Comparison of ENCODE assay signal across 21 cellular contexts in genomic region chr6:149600508-149600907, GRCh38. TPM values are rescaled to one million over a fixed set of nuclear protein-coding genes. Genes with fewer than 3 reads are reported as not detected.
DNase-seq lines count a peak whose midpoint lies in the region; ATAC-seq and TF ChIP-seq lines count a peak whose summit lies in the region.
"Had no signal": no experiment of that assay in that cellular context is flagged by ENCODE, and none has a peak within 500 bp of the region (broad histone marks: within the 10 kb centered on the region; RNA-seq: fewer than 3 reads in every experiment).

No MANE protein-coding gene starts in this region.

- H3K36me3 Mint-ChIP-seq in effector memory CD8-positive, alpha-beta T cell (ENCODE audit: insufficient read depth), result peaks cover 41% of the 10 kb centered on the region
- H3K36me3 Mint-ChIP-seq in chondrocyte (ENCODE audit: low read depth), result peaks cover 17% of the 10 kb centered on the region
- no peaks in the 10 kb centered on the region for H3K36me3 Mint-ChIP-seq in Caco-2 (ENCODE audit: insufficient read depth, unreplicated experiment)

- intact Hi-C loops in Caco-2 (cut with micrococcal nuclease; ENCODE audit: unreplicated experiment), result no loop called here

- DNase-seq in stimulated activated naive CD8-positive, alpha-beta T cell treated with anti-CD3 and anti-CD28 coated beads, Interleukin-15, amount 100 ng/mL, for 72 hours, result no peak
- DNase-seq in stimulated activated naive CD8-positive, alpha-beta T cell treated with anti-CD3 and anti-CD28 coated beads, Interleukin-15, Interleukin-2, amounts not matched to agents 100 U/mL and 50 U/mL, for 24 hours, result no peak
- no peak for DNase-seq in effector memory CD8-positive, alpha-beta T cell
- DNase-seq in chondrocyte (ENCODE audit: low spot score), result no peak
- no peak for DNase-seq in Caco-2
- DNase-seq: 8988T; ACHN; AML-193; BE2C; Calu3; CD4-positive, alpha-beta T cell; CD8-positive, alpha-beta memory T cell; DMS53; DMS79 treated with DMSO at 0.1 percent for 48 hours; GF-D8; H9 had no signal

- H3K4me3 Mint-ChIP-seq in stimulated activated naive CD8-positive, alpha-beta T cell treated with anti-CD3 and anti-CD28 coated beads, Interleukin-15, amount 100 ng/mL, for 72 hours, result no peak overlapping the region
- H3K4me3 Mint-ChIP-seq in effector memory CD8-positive, alpha-beta T cell, result no peak overlapping the region
- H3K4me3 Mint-ChIP-seq in chondrocyte (ENCODE audit: unreplicated experiment), result no peak overlapping the region
- no peak overlapping the region for H3K4me3 Mint-ChIP-seq in Caco-2 (ENCODE audit: unreplicated experiment)
- H3K4me3 Mint-ChIP-seq: CD14-positive monocyte; CD4-positive, alpha-beta T cell; CD8-positive, alpha-beta memory T cell; GM23338; H9 had no signal

- CTCF ChIA-PET in Caco-2 (lab: Charles Lee), result no interaction called here

- TF ChIP-seq CTCF in chondrocyte (IDR thresholded peaks at IDR 0.05), result no peak
- no peak for TF ChIP-seq CTCF in Caco-2 (IDR thresholded peaks at IDR 0.05; ENCODE audit: insufficient read depth in 1 of 2, low read depth in 1 of 2, low read length in 1 of 2, severe bottlenecking in 1 of 2, unreplicated experiment in 1 of 2)

- H3K27ac Mint-ChIP-seq in stimulated activated naive CD8-positive, alpha-beta T cell treated with anti-CD3 and anti-CD28 coated beads, Interleukin-15, amount 100 ng/mL, for 72 hours, result peak overlapping the region; percentile 19 to 88
- H3K27ac Mint-ChIP-seq in effector memory CD8-positive, alpha-beta T cell, result peak overlapping the region; percentile 28 to 44
- H3K27ac Mint-ChIP-seq in chondrocyte (ENCODE audit: unreplicated experiment) (no peak overlapping the region), Caco-2 (ENCODE audit: unreplicated experiment) (no peak overlapping the region)
- H3K27ac Mint-ChIP-seq: CD4-positive, alpha-beta T cell; GM23338; H9 had no signal

- H3K27me3 Mint-ChIP-seq in stimulated activated naive CD8-positive, alpha-beta T cell treated with anti-CD3 and anti-CD28 coated beads, Interleukin-15, amount 100 ng/mL, for 72 hours, result no peaks in the 10 kb centered on the region
- no peaks in the 10 kb centered on the region for H3K27me3 Mint-ChIP-seq in effector memory CD8-positive, alpha-beta T cell
- H3K27me3 Mint-ChIP-seq in chondrocyte (ENCODE audit: low read depth), result no peaks in the 10 kb centered on the region
- no peaks in the 10 kb centered on the region for H3K27me3 Mint-ChIP-seq in Caco-2 (ENCODE audit: insufficient read depth, unreplicated experiment)
- H3K27me3 Mint-ChIP-seq: CD4-positive, alpha-beta T cell had no signal

- no peak overlapping the region for H3K4me3 ChIP-seq in Caco-2 (ENCODE audit: low read depth, low read length)
- H3K4me3 ChIP-seq: A549; BLaER1 treated with 17β-estradiol and CSF1 and Interleukin-3, amounts not matched to agents 10 nM and 100 nM; GM23338 had no signal

- no peaks in the 10 kb centered on the region for H3K4me1 ChIP-seq in Caco-2
- H3K4me1 ChIP-seq: A549; BE2C; BLaER1 treated with 17β-estradiol and CSF1 and Interleukin-3, amounts not matched to agents 10 nM and 100 nM had no signal

- no peaks in the 10 kb centered on the region for H3K4me1 Mint-ChIP-seq in stimulated activated naive CD8-positive, alpha-beta T cell treated with anti-CD3 and anti-CD28 coated beads, Interleukin-15, amount 100 ng/mL, for 72 hours
- no peaks in the 10 kb centered on the region for H3K4me1 Mint-ChIP-seq in effector memory CD8-positive, alpha-beta T cell (ENCODE audit: low read depth in 2 of 2)
- H3K4me1 Mint-ChIP-seq in chondrocyte (ENCODE audit: low read depth), result no peaks in the 10 kb centered on the region
- H3K4me1 Mint-ChIP-seq in Caco-2 (ENCODE audit: low read depth, unreplicated experiment), result no peaks in the 10 kb centered on the region
- H3K4me1 Mint-ChIP-seq: CD14-positive monocyte; CD8-positive, alpha-beta memory T cell; GM23338; H9 had no signal

- H3K9me3 ChIP-seq in Caco-2, result no peaks in the 10 kb centered on the region
- H3K9me3 ChIP-seq: A549; BE2C; BLaER1 treated with 17β-estradiol and CSF1 and Interleukin-3, amounts not matched to agents 10 nM and 100 nM had no signal

- peaks cover 1% of the 10 kb centered on the region; the same call in 1 of the 2 replicates for H3K36me3 ChIP-seq in Caco-2 (ENCODE audit: control insufficient read depth, insufficient read depth, low read length)

- no peaks in the 10 kb centered on the region for H3K9me3 Mint-ChIP-seq in stimulated activated naive CD8-positive, alpha-beta T cell treated with anti-CD3 and anti-CD28 coated beads, Interleukin-15, amount 100 ng/mL, for 72 hours
- H3K9me3 Mint-ChIP-seq in effector memory CD8-positive, alpha-beta T cell, result no peaks in the 10 kb centered on the region
- H3K9me3 Mint-ChIP-seq in chondrocyte (ENCODE audit: low read depth), result no peaks in the 10 kb centered on the region
- H3K9me3 Mint-ChIP-seq in Caco-2 (ENCODE audit: unreplicated experiment), result no peaks in the 10 kb centered on the region
- H3K9me3 Mint-ChIP-seq: CD14-positive monocyte; CD4-positive, alpha-beta T cell; CD8-positive, alpha-beta memory T cell; GM23338; H9 had no signal

- H3K27me3 ChIP-seq in Caco-2 (replicated peaks; ENCODE audit: control insufficient read depth, insufficient read depth, low read length), result no peaks in the 10 kb centered on the region
- H3K27me3 ChIP-seq: BE2C; BLaER1 treated with 17β-estradiol and CSF1 and Interleukin-3, amounts not matched to agents 10 nM and 100 nM had no signal

- ATAC-seq in stimulated activated naive CD8-positive, alpha-beta T cell treated with anti-CD3 and anti-CD28 coated beads, Interleukin-15, amount 100 ng/mL, for 72 hours, result no peak
- ATAC-seq in stimulated activated naive CD8-positive, alpha-beta T cell treated with anti-CD3 and anti-CD28 coated beads, Interleukin-15, Interleukin-2, amounts not matched to agents 100 U/mL and 50 U/mL, for 24 hours, result no peak
- no peak for ATAC-seq in effector memory CD8-positive, alpha-beta T cell (replicated peaks)
- ATAC-seq: A549, GM23338, HCT116 had no signal

- no TSS peak for BruUV-seq in Caco-2 (replicated peaks; lab: Mats Ljungman, UMichigan)

- POLR2A ChIA-PET in Caco-2 (lab: Charles Lee), result no interaction called here

RNA-seq across cellular contexts. Expression of gene GINM1, which starts 34.3 kb away (rescaled TPM):
- total RNA-seq in chondrocyte (53.5 to 60.1 TPM (median 58.6 TPM) in 3 replicates), Caco-2 (2022) (29.6 and 34.9 TPM in 2 replicates)

RNA-seq across cellular contexts. Expression of gene KATNA1, which starts 48.0 kb away (rescaled TPM):
- total RNA-seq in chondrocyte (15.2 to 19.2 TPM (median 17.1 TPM) in 3 replicates), Caco-2 (2022) (16.7 and 19.2 TPM in 2 replicates)

RNA-seq across cellular contexts. Expression of gene PPIL4, which starts 54.7 kb away (rescaled TPM):
- 28.8 to 30.0 TPM (median 29.8 TPM) in 3 replicates for total RNA-seq in chondrocyte
- 28.3 and 28.4 TPM in 2 replicates for total RNA-seq in Caco-2 (2022)

Comparison
In these comparisons a context has a peak if more than half of its experiments do, and no peak if none do; other contexts are left out.
1. H3K27ac Mint-ChIP-seq: peak in stimulated activated naive CD8-positive, alpha-beta T cell treated with anti-CD3 and anti-CD28 coated beads, Interleukin-15, amount 100 ng/mL, for 72 hours (2 of 2) and effector memory CD8-positive, alpha-beta T cell (2 of 2); none in chondrocyte (single experiment) and Caco-2 (single experiment).